Comparison of ENCODE assay signal across 1 cellular context in the genomic region with DNA sequence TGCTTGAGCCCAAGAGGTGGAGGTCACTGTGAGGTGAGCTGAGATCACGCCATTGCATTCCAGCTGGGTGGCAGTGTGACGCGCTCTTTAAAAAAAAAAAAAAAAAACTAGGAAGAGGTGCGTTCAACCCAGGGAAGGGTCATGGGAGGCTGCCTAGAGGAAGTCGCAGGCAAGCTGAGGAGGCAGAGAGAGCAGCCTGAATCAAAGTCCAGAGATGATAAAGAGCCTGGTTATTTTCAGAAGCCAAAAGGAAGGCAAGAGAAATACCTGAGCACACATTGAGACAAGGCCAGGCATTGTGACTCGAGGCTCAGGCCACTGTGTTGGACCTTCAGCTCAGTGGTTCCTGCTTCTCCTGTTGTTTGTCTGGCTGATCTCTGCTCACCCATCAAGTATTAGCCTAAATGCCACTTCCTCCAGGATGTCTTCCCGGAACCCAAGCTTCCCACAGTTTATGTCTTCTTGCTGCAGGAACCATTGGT.
TF ChIP-seq lines count a peak whose summit lies in the region.

No MANE protein-coding gene starts in this region.

TF ChIP-seq in GM23338, 12 proteins besides CTCF, POLR2A, EP300 and RAD21 (continued from another document):
- TF ChIP-seq, protein P1, sequence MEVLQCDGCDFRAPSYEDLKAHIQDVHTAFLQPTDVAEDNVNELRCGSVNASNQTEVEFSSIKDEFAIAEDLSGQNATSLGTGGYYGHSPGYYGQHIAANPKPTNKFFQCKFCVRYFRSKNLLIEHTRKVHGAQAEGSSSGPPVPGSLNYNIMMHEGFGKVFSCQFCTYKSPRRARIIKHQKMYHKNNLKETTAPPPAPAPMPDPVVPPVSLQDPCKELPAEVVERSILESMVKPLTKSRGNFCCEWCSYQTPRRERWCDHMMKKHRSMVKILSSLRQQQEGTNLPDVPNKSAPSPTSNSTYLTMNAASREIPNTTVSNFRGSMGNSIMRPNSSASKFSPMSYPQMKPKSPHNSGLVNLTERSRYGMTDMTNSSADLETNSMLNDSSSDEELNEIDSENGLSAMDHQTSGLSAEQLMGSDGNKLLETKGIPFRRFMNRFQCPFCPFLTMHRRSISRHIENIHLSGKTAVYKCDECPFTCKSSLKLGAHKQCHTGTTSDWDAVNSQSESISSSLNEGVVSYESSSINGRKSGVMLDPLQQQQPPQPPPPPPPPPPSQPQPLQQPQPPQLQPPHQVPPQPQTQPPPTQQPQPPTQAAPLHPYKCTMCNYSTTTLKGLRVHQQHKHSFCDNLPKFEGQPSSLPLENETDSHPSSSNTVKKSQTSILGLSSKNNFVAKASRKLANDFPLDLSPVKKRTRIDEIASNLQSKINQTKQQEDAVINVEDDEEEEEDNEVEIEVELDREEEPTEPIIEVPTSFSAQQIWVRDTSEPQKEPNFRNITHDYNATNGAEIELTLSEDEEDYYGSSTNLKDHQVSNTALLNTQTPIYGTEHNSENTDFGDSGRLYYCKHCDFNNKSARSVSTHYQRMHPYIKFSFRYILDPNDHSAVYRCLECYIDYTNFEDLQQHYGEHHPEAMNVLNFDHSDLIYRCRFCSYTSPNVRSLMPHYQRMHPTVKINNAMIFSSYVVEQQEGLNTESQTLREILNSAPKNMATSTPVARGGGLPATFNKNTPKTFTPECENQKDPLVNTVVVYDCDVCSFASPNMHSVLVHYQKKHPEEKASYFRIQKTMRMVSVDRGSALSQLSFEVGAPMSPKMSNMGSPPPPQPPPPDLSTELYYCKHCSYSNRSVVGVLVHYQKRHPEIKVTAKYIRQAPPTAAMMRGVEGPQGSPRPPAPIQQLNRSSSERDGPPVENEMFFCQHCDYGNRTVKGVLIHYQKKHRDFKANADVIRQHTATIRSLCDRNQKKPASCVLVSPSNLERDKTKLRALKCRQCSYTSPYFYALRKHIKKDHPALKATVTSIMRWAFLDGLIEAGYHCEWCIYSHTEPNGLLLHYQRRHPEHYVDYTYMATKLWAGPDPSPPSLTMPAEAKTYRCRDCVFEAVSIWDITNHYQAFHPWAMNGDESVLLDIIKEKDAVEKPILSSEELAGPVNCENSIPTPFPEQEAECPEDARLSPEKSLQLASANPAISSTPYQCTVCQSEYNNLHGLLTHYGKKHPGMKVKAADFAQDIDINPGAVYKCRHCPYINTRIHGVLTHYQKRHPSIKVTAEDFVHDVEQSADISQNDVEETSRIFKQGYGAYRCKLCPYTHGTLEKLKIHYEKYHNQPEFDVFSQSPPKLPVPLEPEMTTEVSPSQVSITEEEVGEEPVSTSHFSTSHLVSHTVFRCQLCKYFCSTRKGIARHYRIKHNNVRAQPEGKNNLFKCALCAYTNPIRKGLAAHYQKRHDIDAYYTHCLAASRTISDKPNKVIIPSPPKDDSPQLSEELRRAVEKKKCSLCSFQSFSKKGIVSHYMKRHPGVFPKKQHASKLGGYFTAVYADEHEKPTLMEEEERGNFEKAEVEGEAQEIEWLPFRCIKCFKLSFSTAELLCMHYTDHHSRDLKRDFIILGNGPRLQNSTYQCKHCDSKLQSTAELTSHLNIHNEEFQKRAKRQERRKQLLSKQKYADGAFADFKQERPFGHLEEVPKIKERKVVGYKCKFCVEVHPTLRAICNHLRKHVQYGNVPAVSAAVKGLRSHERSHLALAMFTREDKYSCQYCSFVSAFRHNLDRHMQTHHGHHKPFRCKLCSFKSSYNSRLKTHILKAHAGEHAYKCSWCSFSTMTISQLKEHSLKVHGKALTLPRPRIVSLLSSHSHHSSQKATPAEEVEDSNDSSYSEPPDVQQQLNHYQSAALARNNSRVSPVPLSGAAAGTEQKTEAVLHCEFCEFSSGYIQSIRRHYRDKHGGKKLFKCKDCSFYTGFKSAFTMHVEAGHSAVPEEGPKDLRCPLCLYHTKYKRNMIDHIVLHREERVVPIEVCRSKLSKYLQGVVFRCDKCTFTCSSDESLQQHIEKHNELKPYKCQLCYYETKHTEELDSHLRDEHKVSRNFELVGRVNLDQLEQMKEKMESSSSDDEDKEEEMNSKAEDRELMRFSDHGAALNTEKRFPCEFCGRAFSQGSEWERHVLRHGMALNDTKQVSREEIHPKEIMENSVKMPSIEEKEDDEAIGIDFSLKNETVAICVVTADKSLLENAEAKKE (CRISPR knock-in tag; IDR thresholded peaks at IDR 0.05) = no peak
- TF ChIP-seq, protein P2, sequence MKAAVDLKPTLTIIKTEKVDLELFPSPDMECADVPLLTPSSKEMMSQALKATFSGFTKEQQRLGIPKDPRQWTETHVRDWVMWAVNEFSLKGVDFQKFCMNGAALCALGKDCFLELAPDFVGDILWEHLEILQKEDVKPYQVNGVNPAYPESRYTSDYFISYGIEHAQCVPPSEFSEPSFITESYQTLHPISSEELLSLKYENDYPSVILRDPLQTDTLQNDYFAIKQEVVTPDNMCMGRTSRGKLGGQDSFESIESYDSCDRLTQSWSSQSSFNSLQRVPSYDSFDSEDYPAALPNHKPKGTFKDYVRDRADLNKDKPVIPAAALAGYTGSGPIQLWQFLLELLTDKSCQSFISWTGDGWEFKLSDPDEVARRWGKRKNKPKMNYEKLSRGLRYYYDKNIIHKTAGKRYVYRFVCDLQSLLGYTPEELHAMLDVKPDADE (IDR thresholded peaks at IDR 0.05) = no peak
- TF ChIP-seq EZH2 (IDR thresholded peaks at IDR 0.05; ENCODE audit: low read depth, unreplicated experiment) = no peak
